In genomic region chr13:113955235-113955634, GRCh38 we compare ENCODE assay signal across 18 cellular contexts. TPM values are rescaled to one million over a fixed set of nuclear protein-coding genes. Genes with fewer than 3 reads are reported as not detected.
DNase-seq lines count a peak whose midpoint lies in the region; ATAC-seq and TF ChIP-seq lines count a peak whose summit lies in the region.
"Had no signal": no experiment of that assay in that cellular context is flagged by ENCODE, and none has a peak within 500 bp of the region (broad histone marks: within the 10 kb centered on the region; RNA-seq: fewer than 3 reads in every experiment).

No MANE protein-coding gene starts in this region.

- TF ChIP-seq CTCF in heart left ventricle (IDR thresholded peaks at IDR 0.05), result no peak
- no peak for TF ChIP-seq CTCF in lower lobe of right lung (IDR thresholded peaks at IDR 0.05)
- no peak for TF ChIP-seq CTCF in spleen (IDR thresholded peaks at IDR 0.05 in 8 of 11, conservative IDR thresholded peaks at IDR 0.05 in 3 of 11)

- no peak overlapping the region for H3K4me3 Mint-ChIP-seq in T-helper 17 cell
- H3K4me3 Mint-ChIP-seq: B cell, CD14-positive monocyte had no signal

- no peaks in the 10 kb centered on the region for H3K27me3 Mint-ChIP-seq in T-helper 17 cell
- H3K27me3 Mint-ChIP-seq: B cell had no signal

- peaks cover 0 to 14% (median 6%) of the 10 kb centered on the region in 12 donors for H3K9me3 ChIP-seq in heart left ventricle
- no peaks in the 10 kb centered on the region for H3K9me3 ChIP-seq in T-helper 17 cell (ENCODE audit: control insufficient read depth, low read length, poor library complexity, severe bottlenecking)
- H3K9me3 ChIP-seq in lower lobe of right lung, result no peaks in the 10 kb centered on the region
- H3K9me3 ChIP-seq in spleen, result peaks cover 0 to 25% (median 14%) of the 10 kb centered on the region in 8 donors

- H3K4me3 ChIP-seq in heart left ventricle (no peak overlapping the region), lower lobe of right lung (no peak overlapping the region), spleen (no peak overlapping the region)
- H3K4me3 ChIP-seq: Peyer's patch, SJSA1 had no signal

- peak overlapping the region; percentile 76 for H3K27ac Mint-ChIP-seq in T-helper 17 cell
- H3K27ac Mint-ChIP-seq: B cell, CD14-positive monocyte had no signal

- H3K27me3 ChIP-seq in heart left ventricle, result no peaks in the 10 kb centered on the region
- no peaks in the 10 kb centered on the region for H3K27me3 ChIP-seq in lower lobe of right lung (ENCODE audit: low read depth)
- no peaks in the 10 kb centered on the region for H3K27me3 ChIP-seq in spleen (replicated peaks in 1 of 7)
- H3K27me3 ChIP-seq: Peyer's patch, SJSA1 had no signal

- TF ChIP-seq POLR2A in heart left ventricle (IDR thresholded peaks at IDR 0.05), result no peak
- no peak for TF ChIP-seq POLR2A in spleen (IDR thresholded peaks at IDR 0.05)

- no peaks in the 10 kb centered on the region for H3K36me3 ChIP-seq in heart left ventricle
- no peaks in the 10 kb centered on the region for H3K36me3 ChIP-seq in lower lobe of right lung
- peaks cover 0 to 30% (median 0%) of the 10 kb centered on the region in 6 donors for H3K36me3 ChIP-seq in spleen
- H3K36me3 ChIP-seq: Peyer's patch, SJSA1 had no signal

- H3K4me1 Mint-ChIP-seq in T-helper 17 cell, result peaks cover 2% of the 10 kb centered on the region

- intact Hi-C loops in heart left ventricle (cut with DNase I), result no loop called here
- intact Hi-C loops in cardiac septum (cut with DNase I), result no loop called here
- intact Hi-C loops in lower lobe of right lung (cut with DNase I), result no loop called here
- intact Hi-C loops in spleen (cut with DNase I; ENCODE audit: low total_unique reads), result no loop called here

- ATAC-seq in heart left ventricle (no peak), T-helper 17 cell (no peak), lower lobe of right lung (no peak), HG03045 (IDR thresholded peaks at IDR 0.05; ENCODE audit: unreplicated experiment) (no peak)

- H3K4me1 ChIP-seq in heart left ventricle, result peaks cover 0 to 13% (median 9%) of the 10 kb centered on the region in 12 donors
- peaks cover 12% of the 10 kb centered on the region for H3K4me1 ChIP-seq in lower lobe of right lung
- peaks cover 5 to 19% (median 14%) of the 10 kb centered on the region in 6 donors for H3K4me1 ChIP-seq in spleen

- WGBS in heart left ventricle, 4 donors, result 89 to 98% (median 92%) methylated on average over 29 of the region's 29 CpGs
- WGBS in spleen, 5 donors, result 87 to 96% (median 94%) methylated on average over 29 of the region's 29 CpGs

- peaks cover 10% of the 10 kb centered on the region for H3K36me3 Mint-ChIP-seq in T-helper 17 cell (ENCODE audit: low read depth)

- H3K27ac ChIP-seq in heart left ventricle (no peak overlapping the region), lower lobe of right lung (no peak overlapping the region), spleen (no peak overlapping the region)
- H3K27ac ChIP-seq: Peyer's patch, SJSA1 had no signal

- peak in 3 of 5 donors; percentile 10 to 22 (median 12) for DNase-seq in heart left ventricle
- DNase-seq in cardiac septum (ENCODE audit: low spot score), result no peak
- DNase-seq in T-helper 17 cell, result no peak
- DNase-seq in lower lobe of right lung, result peak; percentile 30
- peak; percentile 46 for DNase-seq in spleen
- no peak for DNase-seq in activated CD4-positive, CD25-positive, alpha-beta regulatory T cell treated with anti-CD3 and anti-CD28 coated beads, Interleukin-2, amount 50 U/mL, for 72 hours
- DNase-seq: DMS53, GDM1, Karpas-422, NCI-H1694, NCI-H2081 treated with DMSO at 0.1 percent for 48 hours, NCI-H446, NCI-H526, Peyer's patch had no signal

RNA-seq across cellular contexts. Expression of gene C13orf46, which starts 18.6 kb away (rescaled TPM):
- 1 to 10 TPM in 1 of 9 donors, under 1 TPM in 7, not detected in 1; 0.07 to 3.1 (median 0.43) TPM for total RNA-seq in heart left ventricle
- polyA plus RNA-seq in heart left ventricle, result under 1 TPM; 0.15 to 0.18 TPM
- 0.40 TPM for total RNA-seq in cardiac septum
- 10 to 100 TPM; 18.6 to 22.6 TPM for total RNA-seq in T-helper 17 cell
- 14.0 TPM for total RNA-seq in lower lobe of right lung
- 1 to 10 TPM in 5 of 7 donors, under 1 TPM in 2; 0.83 to 4.2 (median 2.6) TPM for total RNA-seq in spleen
- polyA plus RNA-seq in spleen, result under 1 TPM; 0.09 to 0.70 (median 0.13) TPM
- total RNA-seq: SJSA1 had no signal

Comparison
In these comparisons a context has a peak if more than half of its experiments do, and no peak if none do; other contexts are left out.
1. DNase-seq: peak in heart left ventricle (3 of 5), lower lobe of right lung (single experiment) and spleen (single experiment); none in cardiac septum (single experiment), T-helper 17 cell (0 of 3) and activated CD4-positive, CD25-positive, alpha-beta regulatory T cell treated with anti-CD3 and anti-CD28 coated beads, Interleukin-2, amount 50 U/mL, for 72 hours (single experiment).